In genomic region chr13:29760561-29760960, GRCh38 we compare ENCODE assay signal across 25 cellular contexts.
"Had no signal": no experiment of that assay in that cellular context is flagged by ENCODE, and none has a peak within 500 bp of the region (broad histone marks: within the 10 kb centered on the region; RNA-seq: fewer than 3 reads in every experiment).

No MANE protein-coding gene starts in this region.

- ATAC-seq: left colon; mucosa of descending colon; naive thymus-derived CD8-positive, alpha-beta T cell; sciatic nerve; stimulated activated effector memory CD8-positive, alpha-beta T cell treated with anti-CD3 and anti-CD28 coated beads, Interleukin-12 subunit alpha, Interleukin-12 subunit beta, amount 100 ng/mL, for 72 hours; stimulated activated naive CD8-positive, alpha-beta T cell treated with anti-CD3 and anti-CD28 coated beads, Interleukin-15, Interleukin-2, amounts not matched to agents 100 U/mL and 50 U/mL, for 24 hours; upper lobe of right lung had no signal

- H3K4me1 ChIP-seq: left ventricle myocardium inferior, prostate gland, right atrium auricular region, upper lobe of right lung, uterus had no signal

- DNase-seq: dorsolateral prefrontal cortex; effector CD4-positive, alpha-beta T cell; hypothalamus; immature natural killer cell; islet precursor cell; kidney glomerular epithelial cell; left colon; left ventricle myocardium inferior; mucosa of descending colon; naive thymus-derived CD8-positive, alpha-beta T cell; nephron progenitor cell; nucleus accumbens; stimulated activated CD4-positive, alpha-beta T cell treated with anti-CD3 and anti-CD28 coated beads, Interleukin-2, amount 100 ng/mL, for 24 hours; stimulated activated CD4-positive, alpha-beta T cell treated with anti-CD3 and anti-CD28 coated beads, Interleukin-4, amount 100 ng/mL, for 24 hours; stimulated activated naive CD8-positive, alpha-beta T cell treated with anti-CD3 and anti-CD28 coated beads, Interleukin-15, Interleukin-2, amounts not matched to agents 100 U/mL and 50 U/mL, for 24 hours; transverse colon; upper lobe of right lung; uterus had no signal

- H3K27me3 Mint-ChIP-seq: memory B cell; naive thymus-derived CD8-positive, alpha-beta T cell had no signal

- H3K4me3 ChIP-seq: dorsolateral prefrontal cortex, left ventricle myocardium inferior, lung, mucosa of descending colon, prostate gland, right atrium auricular region, suprapubic skin, transverse colon, upper lobe of right lung, uterus had no signal

- H3K4me3 Mint-ChIP-seq: immature natural killer cell; memory B cell; naive thymus-derived CD8-positive, alpha-beta T cell; nephron progenitor cell; stimulated activated effector memory CD8-positive, alpha-beta T cell treated with anti-CD3 and anti-CD28 coated beads, Interleukin-12 subunit alpha, Interleukin-12 subunit beta, amount 100 ng/mL, for 72 hours had no signal

- H3K9me3 ChIP-seq: mucosa of descending colon, prostate gland, suprapubic skin, upper lobe of right lung, uterus had no signal

- H3K27ac Mint-ChIP-seq: nephron progenitor cell had no signal

- H3K36me3 ChIP-seq: left ventricle myocardium inferior, prostate gland, right atrium auricular region, suprapubic skin, uterus had no signal

- H3K27me3 ChIP-seq: dorsolateral prefrontal cortex, right atrium auricular region, suprapubic skin, transverse colon, upper lobe of right lung, uterus had no signal

- H3K4me1 Mint-ChIP-seq: nephron progenitor cell had no signal

- H3K27ac ChIP-seq: dorsolateral prefrontal cortex, left ventricle myocardium inferior, prostate gland, right atrium auricular region, suprapubic skin, transverse colon, upper lobe of right lung, uterus had no signal
